In genomic region chr4:155666701-155667537, GRCh38 we compare ENCODE assay signal across 8 cellular contexts. TPM values are rescaled to one million over a fixed set of nuclear protein-coding genes. Genes with fewer than 3 reads are reported as not detected.
A peak's percentile ranks its signal among the peaks of the same experiment; 100 is the strongest.
DNase-seq lines count a peak whose midpoint lies in the region; ATAC-seq and TF ChIP-seq lines count a peak whose summit lies in the region.

A gene with protein sequence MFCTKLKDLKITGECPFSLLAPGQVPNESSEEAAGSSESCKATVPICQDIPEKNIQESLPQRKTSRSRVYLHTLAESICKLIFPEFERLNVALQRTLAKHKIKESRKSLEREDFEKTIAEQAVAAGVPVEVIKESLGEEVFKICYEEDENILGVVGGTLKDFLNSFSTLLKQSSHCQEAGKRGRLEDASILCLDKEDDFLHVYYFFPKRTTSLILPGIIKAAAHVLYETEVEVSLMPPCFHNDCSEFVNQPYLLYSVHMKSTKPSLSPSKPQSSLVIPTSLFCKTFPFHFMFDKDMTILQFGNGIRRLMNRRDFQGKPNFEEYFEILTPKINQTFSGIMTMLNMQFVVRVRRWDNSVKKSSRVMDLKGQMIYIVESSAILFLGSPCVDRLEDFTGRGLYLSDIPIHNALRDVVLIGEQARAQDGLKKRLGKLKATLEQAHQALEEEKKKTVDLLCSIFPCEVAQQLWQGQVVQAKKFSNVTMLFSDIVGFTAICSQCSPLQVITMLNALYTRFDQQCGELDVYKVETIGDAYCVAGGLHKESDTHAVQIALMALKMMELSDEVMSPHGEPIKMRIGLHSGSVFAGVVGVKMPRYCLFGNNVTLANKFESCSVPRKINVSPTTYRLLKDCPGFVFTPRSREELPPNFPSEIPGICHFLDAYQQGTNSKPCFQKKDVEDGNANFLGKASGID (plus strand): TSS chr4:155666848. CDS start chr4:155696868, 30,020 bp downstream.

- H3K27me3 ChIP-seq in BLaER1 treated with 17β-estradiol and CSF1 and Interleukin-3, amounts not matched to agents 10 nM and 100 nM, result peaks cover 39 to 64% (median 54%) of the 10 kb centered on the region in 11 experiments
- H3K27me3 ChIP-seq in mesenchymal stem cell (ENCODE audit: control insufficient read depth in 1 of 2, insufficient read depth in 1 of 2, low read length in 2 of 2), result peaks cover 0 to 33% of the 10 kb centered on the region in 2 experiments
- no peaks in the 10 kb centered on the region for H3K27me3 ChIP-seq in stomach smooth muscle (ENCODE audit: control insufficient read depth in 1 of 2, insufficient read depth in 2 of 2, low read length in 2 of 2)

- H3K4me2 ChIP-seq in BLaER1 treated with 17β-estradiol and CSF1 and Interleukin-3, amounts not matched to agents 10 nM and 100 nM, result peak within 1 kb of the TSS; percentile 83 to 100 (median 98)
- peak within 1 kb of the TSS; percentile 67 for H3K4me2 ChIP-seq in mesenchymal stem cell (ENCODE audit: low read length, poor library complexity, severe bottlenecking)

- peak within 1 kb of the TSS in 9 of 11 experiments; percentile 50 to 81 (median 70); a peak in 19 of 22 replicates for H3K27ac ChIP-seq in BLaER1 treated with 17β-estradiol and CSF1 and Interleukin-3, amounts not matched to agents 10 nM and 100 nM
- H3K27ac ChIP-seq in VCaP (peak within 1 kb of the TSS; percentile 100), mesenchymal stem cell (ENCODE audit: low read length, poor library complexity, severe bottlenecking) (peak within 1 kb of the TSS; percentile 14), stomach smooth muscle (ENCODE audit: low read length) (peak within 1 kb of the TSS; percentile 90)

- no peak within 1 kb of the TSS for H2BK5ac ChIP-seq in mesenchymal stem cell (ENCODE audit: low read depth, low read length, poor library complexity, severe bottlenecking)

- no peak within 1 kb of the TSS for H3K14ac ChIP-seq in mesenchymal stem cell (ENCODE audit: low read length in 2 of 2)

- H2BK12ac ChIP-seq in mesenchymal stem cell (ENCODE audit: low read length in 2 of 2), result peak within 1 kb of the TSS; percentile 52 to 68

- H2BK15ac ChIP-seq in mesenchymal stem cell (ENCODE audit: low read depth, poor library complexity, severe bottlenecking), result no peak within 1 kb of the TSS

- TF ChIP-seq CTCF in VCaP (conservative IDR thresholded peaks at IDR 0.05) (peak; percentile 13; the same call in 1 of the 2 replicates), endothelial cell (IDR thresholded peaks at IDR 0.05; ENCODE audit: unreplicated experiment) (no peak)

- no peaks in the 10 kb centered on the region; a peak in 1 of 22 replicates for H4K20me1 ChIP-seq in BLaER1 treated with 17β-estradiol and CSF1 and Interleukin-3, amounts not matched to agents 10 nM and 100 nM

- H3K36me3 ChIP-seq in BLaER1 treated with 17β-estradiol and CSF1 and Interleukin-3, amounts not matched to agents 10 nM and 100 nM, result no peaks in the 10 kb centered on the region
- no peaks in the 10 kb centered on the region for H3K36me3 ChIP-seq in mesenchymal stem cell (ENCODE audit: control insufficient read depth in 1 of 2, insufficient read depth in 2 of 2, low read depth in 1 of 2, low read length in 2 of 2)
- no peaks in the 10 kb centered on the region for H3K36me3 ChIP-seq in stomach smooth muscle (ENCODE audit: control insufficient read depth in 2 of 2, insufficient read depth in 2 of 2, low read length in 2 of 2)

- peak within 1 kb of the TSS; percentile 51 to 81 (median 76); a peak in 21 of 22 replicates for H3K9ac ChIP-seq in BLaER1 treated with 17β-estradiol and CSF1 and Interleukin-3, amounts not matched to agents 10 nM and 100 nM
- peak within 1 kb of the TSS; percentile 40 for H3K9ac ChIP-seq in mesenchymal stem cell (ENCODE audit: low read length)
- H3K9ac ChIP-seq in stomach smooth muscle (ENCODE audit: low read length in 2 of 2), result peak within 1 kb of the TSS; percentile 86 to 93

- no peak within 1 kb of the TSS for H4K91ac ChIP-seq in mesenchymal stem cell (ENCODE audit: low read length)

- H4K8ac ChIP-seq in mesenchymal stem cell (ENCODE audit: low read length), result peak within 1 kb of the TSS; percentile 66

- peak within 1 kb of the TSS in 1 of 2 experiments; percentile 69 for H3K18ac ChIP-seq in mesenchymal stem cell (ENCODE audit: low read depth in 1 of 2, low read length in 2 of 2)

- no peak within 1 kb of the TSS for H3K23ac ChIP-seq in mesenchymal stem cell (ENCODE audit: low read length in 2 of 2)

- peaks cover 7% of the 10 kb centered on the region for H3K4me1 Mint-ChIP-seq in endothelial cell (ENCODE audit: unreplicated experiment)

- H3K9me3 Mint-ChIP-seq in endothelial cell (ENCODE audit: unreplicated experiment), result no peaks in the 10 kb centered on the region

- no peak within 1 kb of the TSS for H3K4ac ChIP-seq in mesenchymal stem cell (ENCODE audit: low read depth in 1 of 2, low read length in 2 of 2)

- peak; percentile 26 for DNase-seq in endothelial cell (ENCODE audit: low spot score)
- DNase-seq in mesenchymal stem cell, result peak; percentile 58
- DNase-seq in HuH-7 (ENCODE audit: low spot score), result no peak

- H2AFZ ChIP-seq in mesenchymal stem cell (ENCODE audit: low read depth, low read length), result peak within 1 kb of the TSS; percentile 72

- H3K4me3 Mint-ChIP-seq in endothelial cell (ENCODE audit: unreplicated experiment), result peak within 1 kb of the TSS; percentile 94

- H2AK5ac ChIP-seq in mesenchymal stem cell (ENCODE audit: low read length, severe bottlenecking), result no peak within 1 kb of the TSS

- H3K9me3 ChIP-seq in BLaER1 treated with 17β-estradiol and CSF1 and Interleukin-3, amounts not matched to agents 10 nM and 100 nM (replicated peaks in 1 of 11), result no peaks in the 10 kb centered on the region
- H3K9me3 ChIP-seq in mesenchymal stem cell (ENCODE audit: control insufficient read depth, low read length) (no peaks in the 10 kb centered on the region), stomach smooth muscle (ENCODE audit: control insufficient read depth in 2 of 2, low read length in 2 of 2) (no peaks in the 10 kb centered on the region)

- H3K79me1 ChIP-seq in mesenchymal stem cell (replicated peaks; ENCODE audit: low read length, poor library complexity, severe bottlenecking), result peaks cover 4% of the 10 kb centered on the region

- peaks cover 4 to 27% (median 18%) of the 10 kb centered on the region in 10 experiments; a peak in 13 of 20 replicates for H3K4me1 ChIP-seq in BLaER1 treated with 17β-estradiol and CSF1 and Interleukin-3, amounts not matched to agents 10 nM and 100 nM
- H3K4me1 ChIP-seq in mesenchymal stem cell (ENCODE audit: control insufficient read depth, insufficient read depth, low read depth, low read length), result peaks cover 2% of the 10 kb centered on the region
- peaks cover 7% of the 10 kb centered on the region for H3K4me1 ChIP-seq in stomach smooth muscle (ENCODE audit: control insufficient read depth, insufficient read depth, low read length)

- peak; percentile 48 for ATAC-seq in GM19025 (IDR thresholded peaks at IDR 0.05; ENCODE audit: low read depth, unreplicated experiment)
- peak; percentile 62 for ATAC-seq in HG03196 (IDR thresholded peaks at IDR 0.05; ENCODE audit: unreplicated experiment)

- H3K27me3 Mint-ChIP-seq in endothelial cell (ENCODE audit: unreplicated experiment), result peaks cover 10% of the 10 kb centered on the region

- H3K36me3 Mint-ChIP-seq in endothelial cell (ENCODE audit: low read depth, unreplicated experiment), result no peaks in the 10 kb centered on the region

- no peak within 1 kb of the TSS for H3K27ac Mint-ChIP-seq in endothelial cell (ENCODE audit: unreplicated experiment)

- 2% methylated on average over 42 of the region's 49 CpGs for WGBS in mesenchymal stem cell

- peak within 1 kb of the TSS; percentile 59 to 77 (median 70) for H3K4me3 ChIP-seq in BLaER1 treated with 17β-estradiol and CSF1 and Interleukin-3, amounts not matched to agents 10 nM and 100 nM
- H3K4me3 ChIP-seq in mesenchymal stem cell (ENCODE audit: insufficient read depth in 1 of 2, low read depth in 1 of 2, low read length in 2 of 2) (peak within 1 kb of the TSS; percentile 70 to 81), stomach smooth muscle (ENCODE audit: low read length in 2 of 2) (peak within 1 kb of the TSS; percentile 92 to 99)

- H2BK120ac ChIP-seq in mesenchymal stem cell (ENCODE audit: low read depth, low read length), result no peak within 1 kb of the TSS

RNA-seq across cellular contexts. Expression of the gene that starts here (rescaled TPM):
- not detected for total RNA-seq in endothelial cell (ENCODE audit: unreplicated experiment)
- 3.6 TPM for polyA plus RNA-seq in mesenchymal stem cell (2013, experiment 1 of 2)
- polyA plus RNA-seq in mesenchymal stem cell (2013, experiment 2 of 2), result 2.6 TPM

Comparison
In these comparisons a context has a peak if more than half of its experiments do, and no peak if none do; other contexts are left out.
1. Peak in DNase-seq in endothelial cell; RNA of the gene not detected or under 1 TPM.
2. H3K27ac ChIP-seq: peak in every context shown above with its lines; median percentile 100 in VCaP; 90 in stomach smooth muscle; 70 in BLaER1 treated with 17β-estradiol and CSF1 and Interleukin-3, amounts not matched to agents 10 nM and 100 nM; 14 in mesenchymal stem cell.